In the genomic region with DNA sequence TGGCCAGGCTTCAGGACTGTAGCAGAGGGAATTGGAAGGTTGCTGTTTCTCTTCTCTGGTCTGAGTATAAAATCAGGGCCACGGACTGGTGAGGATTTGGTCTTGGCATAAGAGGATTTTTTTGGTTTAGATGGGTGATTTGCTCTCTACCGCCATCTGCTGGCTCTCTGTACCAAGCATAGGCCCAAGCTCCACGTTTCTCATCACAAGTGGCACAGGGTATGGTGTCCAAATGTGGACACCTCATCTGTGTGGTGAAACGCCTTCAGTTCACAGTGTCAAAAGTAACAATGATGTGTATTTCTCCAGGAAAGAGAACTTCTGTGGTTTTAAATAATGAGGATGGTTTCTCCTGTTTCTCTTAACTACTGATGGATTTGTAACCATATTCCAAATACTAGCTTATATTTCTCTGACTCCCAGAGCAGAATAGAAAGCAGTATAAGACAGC, we compare ENCODE assay signal across 8 cellular contexts.
DNase-seq lines count a peak whose midpoint lies in the region; ATAC-seq, FAIRE-seq and TF ChIP-seq lines count a peak whose summit lies in the region.

No MANE protein-coding gene starts in this region.

- no peaks in the 10 kb centered on the region for H3K36me3 ChIP-seq in HepG2 (replicated peaks in 1 of 2; ENCODE audit: control insufficient read depth in 1 of 2, insufficient read depth in 2 of 2, low read length in 2 of 2)

- no peaks in the 10 kb centered on the region for H3K27me3 ChIP-seq in HepG2 (ENCODE audit: control insufficient read depth in 1 of 2, insufficient read depth in 2 of 2, low read length in 2 of 2)

- intact Hi-C loops in activated CD4-positive, alpha-beta T cell treated with anti-CD3 and anti-CD28 coated beads for 36 hours (cut with DNase I, micrococcal nuclease): loop anchor here (1.0 to 5.0 kb wide), 12 partner anchors 75 to 731 kb away; a partner anchor contains a TSS
- intact Hi-C loops in HepG2 (cut with micrococcal nuclease; ENCODE audit: unreplicated experiment): loop anchor here (1.0 to 5.0 kb wide), 3 partner anchors 113 to 731 kb away; no protein-coding TSS in a partner anchor

- peak; percentile 91 for FAIRE-seq in HepG2 (lab: Jason Lieb, UNC)

- no peak overlapping the region for H3K9ac ChIP-seq in HepG2 (ENCODE audit: insufficient read depth, low read depth, low read length)

- H3K27me3 Mint-ChIP-seq in activated CD4-positive, alpha-beta T cell treated with anti-CD3 and anti-CD28 coated beads for 36 hours: no peaks in the 10 kb centered on the region

- peak; percentile 91 for TF ChIP-seq CTCF in HepG2 (CRISPR knock-in tag; IDR thresholded peaks at IDR 0.05)

- H3K4me3 ChIP-seq in HepG2 (replicated peaks in 1 of 3; ENCODE audit: insufficient read depth in 1 of 3, low read depth in 2 of 3, low read length in 3 of 3): no peak overlapping the region

- H3K27ac Mint-ChIP-seq in activated CD4-positive, alpha-beta T cell treated with anti-CD3 and anti-CD28 coated beads for 36 hours: no peak overlapping the region

- H3K4me1 ChIP-seq in HepG2 (ENCODE audit: insufficient read depth, low read length): no peaks in the 10 kb centered on the region

- H3K4me1 Mint-ChIP-seq in activated CD4-positive, alpha-beta T cell treated with anti-CD3 and anti-CD28 coated beads for 36 hours: no peaks in the 10 kb centered on the region

- no peaks in the 10 kb centered on the region for H3K9me3 ChIP-seq in HepG2 (ENCODE audit: low read length)

- H3K4me3 Mint-ChIP-seq in activated CD4-positive, alpha-beta T cell treated with anti-CD3 and anti-CD28 coated beads for 36 hours: no peak overlapping the region

- DNase-seq in SIG-M5 treated with dmso at 0.1 percent for 504 hours (lab: John Stamatoyannopoulos, UW; ENCODE audit: unreplicated experiment): peak; percentile 44
- DNase-seq in SIG-M5 (lab: John Stamatoyannopoulos, UW): no peak
- peak; percentile 69 for DNase-seq in NCI-H2171 treated with DMSO at 0.1 percent for 48 hours (lab: John Stamatoyannopoulos, UW)
- peak; percentile 79 for DNase-seq in activated CD4-positive, alpha-beta T cell treated with anti-CD3 and anti-CD28 coated beads for 36 hours
- peak; percentile 74 for DNase-seq in cerebellum (ENCODE audit: low spot score)
- peak; percentile 52 for DNase-seq in HepG2 (ENCODE audit: low spot score)
- DNase-seq in stimulated activated CD4-positive, alpha-beta T cell treated with anti-CD3 and anti-CD28 coated beads, TNF-alpha, amount 100 ng/mL, for 4 hours (ENCODE audit: low read depth in 3 of 3): peak; percentile 21 to 36 (median 26)

- TF ChIP-seq EP300 in HepG2 (IDR thresholded peaks at IDR 0.05; ENCODE audit: low read depth in 2 of 2, low read length in 2 of 2) (no peak), HepG2 (CRISPR knock-in tag; IDR thresholded peaks at IDR 0.05; ENCODE audit: borderline replicate concordance) (no peak)

- TF ChIP-seq POLR2A in HepG2 (IDR thresholded peaks at IDR 0.05; ENCODE audit: insufficient read depth in 1 of 2, low read depth in 2 of 2, low read length in 2 of 2): no peak

- in situ Hi-C loops in HepG2 (cut with HindIII; ENCODE audit: extremely low pct_ligation_motif_present, low pct_unique_long_range_greater_than_20kb): loop anchor here (10.0 kb wide), 1 partner anchor 734 kb away; no protein-coding TSS in a partner anchor

- H2AFZ ChIP-seq in HepG2 (ENCODE audit: low read length): no peak overlapping the region

- TF ChIP-seq RAD21 in HepG2 (CRISPR knock-in tag; IDR thresholded peaks at IDR 0.05): peak; percentile 76

- 6% methylated on average over 4 of the region's 4 CpGs for WGBS in HepG2 (ENCODE audit: low lambda C conversion rate)

- ATAC-seq in HG02973 (IDR thresholded peaks at IDR 0.05; ENCODE audit: unreplicated experiment) (peak; percentile 78), HepG2 (peak; percentile 95)
- peak; percentile 97 for ATAC-seq in activated CD4-positive, alpha-beta T cell treated with anti-CD3 and anti-CD28 coated beads for 36 hours

- H3K4me2 ChIP-seq in HepG2 (ENCODE audit: low read depth, low read length): no peak overlapping the region

- H4K20me1 ChIP-seq in HepG2 (ENCODE audit: insufficient read depth, low read length): no peaks in the 10 kb centered on the region

- CTCF ChIA-PET in activated CD4-positive, alpha-beta T cell treated with anti-CD3 and anti-CD28 coated beads for 36 hours (lab: Charles Lee): interaction anchor here (0.5 to 3.2 kb wide), 47 partner anchors 8 to 402 kb away, joined by 3 to 42 read pairs (median 3); no protein-coding TSS in a partner anchor
- CTCF ChIA-PET in HepG2 (lab: Yijun Ruan, JAX; ENCODE audit: low intra/inter-chr PET ratio, low total read pairs): interaction anchor here (0.6 to 1.7 kb wide), 6 partner anchors 110 to 732 kb away, joined by 3 to 7 read pairs (median 3); a partner anchor contains a TSS

- H3K27ac ChIP-seq in HepG2 (ENCODE audit: extremely low read length, insufficient read depth, low read length): no peak overlapping the region

- no peaks in the 10 kb centered on the region for H3K9me3 Mint-ChIP-seq in activated CD4-positive, alpha-beta T cell treated with anti-CD3 and anti-CD28 coated beads for 36 hours (ENCODE audit: low read depth)

- POLR2A ChIA-PET in activated CD4-positive, alpha-beta T cell treated with anti-CD3 and anti-CD28 coated beads for 36 hours (lab: Charles Lee): no interaction called here
- POLR2A ChIA-PET in HepG2 (lab: Yijun Ruan, JAX): interaction anchor here (1.2 kb wide), 2 partner anchors 116 to 173 kb away, joined by 3 read pairs; no protein-coding TSS in a partner anchor

- no TSS peak for BruUV-seq in HepG2 (replicated peaks; lab: Mats Ljungman, UMichigan)

- no peaks in the 10 kb centered on the region for H3K36me3 Mint-ChIP-seq in activated CD4-positive, alpha-beta T cell treated with anti-CD3 and anti-CD28 coated beads for 36 hours (ENCODE audit: low read depth)

- no peaks in the 10 kb centered on the region for H3K79me2 ChIP-seq in HepG2 (ENCODE audit: insufficient read depth, low read length)

TF ChIP-seq in HepG2, 621 proteins besides CTCF, POLR2A, EP300 and RAD21 (continues in another document):
- peak; percentile 54; the same call in 1 of the 2 replicates for TF ChIP-seq ZFX (CRISPR knock-in tag; IDR thresholded peaks at IDR 0.05; ENCODE audit: low read depth)
- TF ChIP-seq HNF4G (IDR thresholded peaks at IDR 0.05; ENCODE audit: borderline replicate concordance, low read depth, low read length): no peak
- no peak for TF ChIP-seq HNF4G (CRISPR knock-in tag; IDR thresholded peaks at IDR 0.05; ENCODE audit: borderline replicate concordance, low read depth)
- TF ChIP-seq, protein P1, sequence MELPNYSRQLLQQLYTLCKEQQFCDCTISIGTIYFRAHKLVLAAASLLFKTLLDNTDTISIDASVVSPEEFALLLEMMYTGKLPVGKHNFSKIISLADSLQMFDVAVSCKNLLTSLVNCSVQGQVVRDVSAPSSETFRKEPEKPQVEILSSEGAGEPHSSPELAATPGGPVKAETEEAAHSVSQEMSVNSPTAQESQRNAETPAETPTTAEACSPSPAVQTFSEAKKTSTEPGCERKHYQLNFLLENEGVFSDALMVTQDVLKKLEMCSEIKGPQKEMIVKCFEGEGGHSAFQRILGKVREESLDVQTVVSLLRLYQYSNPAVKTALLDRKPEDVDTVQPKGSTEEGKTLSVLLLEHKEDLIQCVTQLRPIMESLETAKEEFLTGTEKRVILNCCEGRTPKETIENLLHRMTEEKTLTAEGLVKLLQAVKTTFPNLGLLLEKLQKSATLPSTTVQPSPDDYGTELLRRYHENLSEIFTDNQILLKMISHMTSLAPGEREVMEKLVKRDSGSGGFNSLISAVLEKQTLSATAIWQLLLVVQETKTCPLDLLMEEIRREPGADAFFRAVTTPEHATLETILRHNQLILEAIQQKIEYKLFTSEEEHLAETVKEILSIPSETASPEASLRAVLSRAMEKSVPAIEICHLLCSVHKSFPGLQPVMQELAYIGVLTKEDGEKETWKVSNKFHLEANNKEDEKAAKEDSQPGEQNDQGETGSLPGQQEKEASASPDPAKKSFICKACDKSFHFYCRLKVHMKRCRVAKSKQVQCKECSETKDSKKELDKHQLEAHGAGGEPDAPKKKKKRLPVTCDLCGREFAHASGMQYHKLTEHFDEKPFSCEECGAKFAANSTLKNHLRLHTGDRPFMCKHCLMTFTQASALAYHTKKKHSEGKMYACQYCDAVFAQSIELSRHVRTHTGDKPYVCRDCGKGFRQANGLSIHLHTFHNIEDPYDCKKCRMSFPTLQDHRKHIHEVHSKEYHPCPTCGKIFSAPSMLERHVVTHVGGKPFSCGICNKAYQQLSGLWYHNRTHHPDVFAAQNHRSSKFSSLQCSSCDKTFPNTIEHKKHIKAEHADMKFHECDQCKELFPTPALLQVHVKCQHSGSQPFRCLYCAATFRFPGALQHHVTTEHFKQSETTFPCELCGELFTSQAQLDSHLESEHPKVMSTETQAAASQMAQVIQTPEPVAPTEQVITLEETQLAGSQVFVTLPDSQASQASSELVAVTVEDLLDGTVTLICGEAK (IDR thresholded peaks at IDR 0.05): no peak
- TF ChIP-seq, protein P1 (CRISPR knock-in tag; IDR thresholded peaks at IDR 0.05): no peak
